In the genomic region with DNA sequence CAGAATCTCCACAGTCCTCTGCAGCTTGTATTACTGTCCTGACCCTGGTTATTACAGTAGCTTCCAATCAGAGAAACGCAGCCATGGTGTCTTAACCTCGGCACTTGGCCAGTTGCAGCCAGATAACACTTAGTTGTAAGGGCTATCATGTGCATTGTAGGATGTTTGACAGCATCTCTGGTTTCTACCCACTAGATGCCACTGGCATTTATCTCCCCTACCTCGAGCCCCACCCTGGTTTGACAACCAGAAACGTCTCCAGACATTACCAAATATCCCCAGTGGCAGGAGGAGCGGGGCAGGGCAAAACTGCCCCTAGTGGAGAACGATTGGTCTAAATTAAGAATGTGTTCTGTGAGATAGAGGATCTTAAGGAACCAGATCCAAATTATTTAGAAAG, we compare ENCODE assay signal across 13 cellular contexts. TPM values are rescaled to one million over a fixed set of nuclear protein-coding genes. Genes with fewer than 3 reads are reported as not detected.
DNase-seq lines count a peak whose midpoint lies in the region; ATAC-seq and TF ChIP-seq lines count a peak whose summit lies in the region.
"Had no signal": no experiment of that assay in that cellular context is flagged by ENCODE, and none has a peak within 500 bp of the region (broad histone marks: within the 10 kb centered on the region; RNA-seq: fewer than 3 reads in every experiment).

No MANE protein-coding gene starts in this region.

- no peak overlapping the region for H3K27ac ChIP-seq in endodermal cell (ENCODE audit: low read depth, low read length)

- in situ Hi-C loops in KBM-7 (cut with MboI; ENCODE audit: low pct_unique_long_range_greater_than_20kb, low sequenced_read_pairs) = no loop called here

- H3K4me1 Mint-ChIP-seq in endodermal cell (peaks cover 23% of the 10 kb centered on the region), osteocyte (ENCODE audit: unreplicated experiment) (peaks cover 24% of the 10 kb centered on the region)

- no peak overlapping the region for H3K9ac ChIP-seq in endodermal cell (ENCODE audit: extremely low read depth, low read length, poor library complexity, severe bottlenecking)

- 85 to 100% methylated on average over 2 to 6 of the region's 6 CpGs for WGBS in endodermal cell (ENCODE audit: insufficient coverage in 1 of 2, insufficient read length in 1 of 2), 2 experiments

- H3K4me1 ChIP-seq in endodermal cell (ENCODE audit: control insufficient read depth, insufficient read depth, low read length) = peaks cover 4% of the 10 kb centered on the region

- H3K4me3 ChIP-seq in endodermal cell (ENCODE audit: low read length) = no peak overlapping the region

- H3K4me3 Mint-ChIP-seq in endodermal cell (no peak overlapping the region), osteocyte (ENCODE audit: unreplicated experiment) (no peak overlapping the region)
- H3K4me3 Mint-ChIP-seq: activated CD8-positive, alpha-beta T cell treated with anti-CD3 and anti-CD28 coated beads for 36 hours; stimulated activated naive CD8-positive, alpha-beta T cell treated with anti-CD3 and anti-CD28 coated beads, Interleukin-15, Interleukin-2, amounts not matched to agents 100 ng/mL and 50 ng/mL, for 24 hours had no signal

- TF ChIP-seq CTCF in GM12874 (IDR thresholded peaks at IDR 0.05; ENCODE audit: insufficient read depth, low read depth, low read length) = peak; percentile 24; the same call in 1 of the 2 replicates
- peak; percentile 69 for TF ChIP-seq CTCF in endodermal cell (conservative IDR thresholded peaks at IDR 0.05)
- peak; percentile 11 for TF ChIP-seq CTCF in osteocyte (IDR thresholded peaks at IDR 0.05)

- no peaks in the 10 kb centered on the region for H3K36me3 ChIP-seq in endodermal cell (ENCODE audit: control insufficient read depth, insufficient read depth, low read length)

- no peaks in the 10 kb centered on the region for H3K9me3 ChIP-seq in endodermal cell (ENCODE audit: control insufficient read depth, low read length)

- no peak for ATAC-seq in GM19452 (IDR thresholded peaks at IDR 0.05; ENCODE audit: unreplicated experiment)
- ATAC-seq in GM19455 (IDR thresholded peaks at IDR 0.05; ENCODE audit: unreplicated experiment) = no peak
- ATAC-seq: activated CD8-positive, alpha-beta T cell treated with anti-CD3 and anti-CD28 coated beads for 36 hours had no signal

- H3K27me3 Mint-ChIP-seq in endodermal cell (ENCODE audit: insufficient read depth) (no peaks in the 10 kb centered on the region), osteocyte (ENCODE audit: unreplicated experiment) (no peaks in the 10 kb centered on the region)
- H3K27me3 Mint-ChIP-seq: activated CD8-positive, alpha-beta T cell treated with anti-CD3 and anti-CD28 coated beads for 36 hours; stimulated activated naive CD8-positive, alpha-beta T cell treated with anti-CD3 and anti-CD28 coated beads, Interleukin-15, Interleukin-2, amounts not matched to agents 100 ng/mL and 50 ng/mL, for 24 hours had no signal

- H3K9me3 Mint-ChIP-seq in endodermal cell (peaks cover 7% of the 10 kb centered on the region), osteocyte (ENCODE audit: unreplicated experiment) (no peaks in the 10 kb centered on the region)
- H3K9me3 Mint-ChIP-seq: activated CD8-positive, alpha-beta T cell treated with anti-CD3 and anti-CD28 coated beads for 36 hours; stimulated activated naive CD8-positive, alpha-beta T cell treated with anti-CD3 and anti-CD28 coated beads, Interleukin-15, Interleukin-2, amounts not matched to agents 100 ng/mL and 50 ng/mL, for 24 hours had no signal

- H3K36me3 Mint-ChIP-seq in endodermal cell (ENCODE audit: low read depth) (peaks cover 18% of the 10 kb centered on the region), osteocyte (ENCODE audit: unreplicated experiment) (peaks cover 2% of the 10 kb centered on the region)

- no peaks in the 10 kb centered on the region for H3K27me3 ChIP-seq in endodermal cell (ENCODE audit: control insufficient read depth, insufficient read depth, low read length, poor library complexity, severe bottlenecking)

- H3K27ac Mint-ChIP-seq in endodermal cell = no peak overlapping the region
- no peak overlapping the region for H3K27ac Mint-ChIP-seq in osteocyte (ENCODE audit: unreplicated experiment)
- H3K27ac Mint-ChIP-seq: activated CD8-positive, alpha-beta T cell treated with anti-CD3 and anti-CD28 coated beads for 36 hours; stimulated activated naive CD8-positive, alpha-beta T cell treated with anti-CD3 and anti-CD28 coated beads, Interleukin-15, Interleukin-2, amounts not matched to agents 100 ng/mL and 50 ng/mL, for 24 hours had no signal

- DNase-seq in NCI-H69 (lab: John Stamatoyannopoulos, UW) = peak; percentile 22
- no peak for DNase-seq in endodermal cell
- no peak for DNase-seq in osteocyte (ENCODE audit: extremely low spot score, unreplicated experiment)
- DNase-seq in KBM-7 = no peak
- no peak for DNase-seq in NCI-H524 treated with DMSO at 0.1 percent for 48 hours (lab: John Stamatoyannopoulos, UW)
- DNase-seq: activated CD8-positive, alpha-beta T cell treated with anti-CD3 and anti-CD28 coated beads for 36 hours; activated naive CD4-positive, alpha-beta T cell; C1 segment of cervical spinal cord; stimulated activated CD4-positive, alpha-beta T cell treated with anti-CD3 and anti-CD28 coated beads, Interleukin-4, amount 100 ng/mL, for 4 hours had no signal

RNA-seq across cellular contexts. Expression of a gene that starts 13.1 kb away (rescaled TPM):
- 100 to 1,000 TPM; 112 to 144 TPM for total RNA-seq in endodermal cell
- 47.2 TPM for polyA plus RNA-seq in endodermal cell (2013, experiment 1 of 2)
- 46.0 TPM for polyA plus RNA-seq in endodermal cell (2013, experiment 2 of 2)
- total RNA-seq in osteocyte = 16.6 and 18.5 TPM in 2 replicates

Comparison
In these comparisons a context has a peak if more than half of its experiments do, and no peak if none do; other contexts are left out.
1. CTCF ChIP-seq: peak in every context shown above with its lines; median percentile 69 in endodermal cell; 24 in GM12874; 11 in osteocyte.